ENCODE assay signal across 8 cellular contexts in genomic region chr1:244461254-244462071, GRCh38. TPM values are rescaled to one million over a fixed set of nuclear protein-coding genes. Genes with fewer than 3 reads are reported as not detected.
A peak's percentile ranks its signal among the peaks of the same experiment; 100 is the strongest.
DNase-seq lines count a peak whose midpoint lies in the region; ATAC-seq and TF ChIP-seq lines count a peak whose summit lies in the region.

Gene CATSPERE, plus strand, starts transcription at chr1:244461273. Its CDS starts 157 bp downstream, at chr1:244461430.

- peak within 1 kb of the TSS; percentile 94 for H3K27ac ChIP-seq in hepatocyte
- peak within 1 kb of the TSS; percentile 95 for H3K27ac ChIP-seq in urinary bladder (ENCODE audit: low read depth)

- H3K4me3 ChIP-seq in astrocyte of the cerebellum (ENCODE audit: low read depth, low read length) (peak within 1 kb of the TSS; percentile 50), hepatocyte (peak within 1 kb of the TSS; percentile 6), urinary bladder (ENCODE audit: low read depth, low read length) (peak within 1 kb of the TSS; percentile 59)

- H3K4me1 Mint-ChIP-seq in T-cell: peaks cover 13 to 18% (median 15%) of the 10 kb centered on the region in 3 donors

- H3K9me3 Mint-ChIP-seq in T-cell: no peaks in the 10 kb centered on the region

- H3K27ac Mint-ChIP-seq in T-cell: peak within 1 kb of the TSS; percentile 91 to 93

- H3K79me2 ChIP-seq in hepatocyte: no peaks in the 10 kb centered on the region

- peak within 1 kb of the TSS; percentile 78 to 88 (median 80) for H3K4me3 Mint-ChIP-seq in T-cell

- in situ Hi-C loops in astrocyte of the cerebellum (cut with HindIII; ENCODE audit: low sequenced_read_pairs): no loop called here

- ATAC-seq in GM21737 (IDR thresholded peaks at IDR 0.05; ENCODE audit: unreplicated experiment) (peak; percentile 97), T-cell (replicated peaks in 1 of 4) (peak; percentile 99)

- no peaks in the 10 kb centered on the region for H3K9me3 ChIP-seq in hepatocyte (ENCODE audit: low read depth)

- TF ChIP-seq CTCF in astrocyte of the cerebellum (IDR thresholded peaks at IDR 0.05; ENCODE audit: low read depth, low read length, missing control alignments) (no peak), hepatocyte (IDR thresholded peaks at IDR 0.05; ENCODE audit: poor library complexity) (no peak)

- H3K4me1 ChIP-seq in hepatocyte (ENCODE audit: insufficient read depth) (peaks cover 6% of the 10 kb centered on the region), urinary bladder (ENCODE audit: insufficient read depth) (no peaks in the 10 kb centered on the region)

- POLR2A ChIA-PET in T-cell (lab: Charles Lee): interaction anchor here in 1 of 2 donors (0.6 kb wide), 1 partner anchor 12 kb away, joined by 3 read pairs; no protein-coding TSS in a partner anchor

- CTCF ChIA-PET in T-cell (lab: Charles Lee): interaction anchor here in 1 of 2 donors (0.7 kb wide), 1 partner anchor 441 kb away, joined by 3 read pairs; no protein-coding TSS in a partner anchor

- DNase-seq in ELF-1 (ENCODE audit: low read depth, low spot score): peak; percentile 96
- DNase-seq in LoVo (ENCODE audit: low spot score): peak; percentile 86
- peak; percentile 46 to 78 (median 65) for DNase-seq in T-cell
- DNase-seq in astrocyte of the cerebellum (ENCODE audit: low read depth): peak; percentile 41
- DNase-seq in hepatocyte (ENCODE audit: low spot score): peak; percentile 94
- peak; percentile 62 for DNase-seq in pulmonary artery endothelial cell (ENCODE audit: low read depth, low spot score)

- no peaks in the 10 kb centered on the region for H3K27me3 Mint-ChIP-seq in T-cell

- 29% methylated on average over 59 of the region's 60 CpGs for WGBS in hepatocyte (ENCODE audit: low lambda C conversion rate, missing lambda C conversion rate)
- WGBS in urinary bladder: 15% methylated on average over 60 of the region's 60 CpGs

- no peaks in the 10 kb centered on the region for H3K27me3 ChIP-seq in hepatocyte

- peak within 1 kb of the TSS; percentile 71 for H3K4me2 ChIP-seq in hepatocyte

- H4K20me1 ChIP-seq in hepatocyte (ENCODE audit: insufficient read depth, poor library complexity, severe bottlenecking): no peaks in the 10 kb centered on the region

- H3K9me2 ChIP-seq in hepatocyte (replicated peaks; ENCODE audit: insufficient read depth): no peaks in the 10 kb centered on the region

- peak within 1 kb of the TSS; percentile 88 for H2AFZ ChIP-seq in hepatocyte

- H3K36me3 ChIP-seq in hepatocyte (replicated peaks; ENCODE audit: insufficient read depth, low read depth): no peaks in the 10 kb centered on the region
- no peaks in the 10 kb centered on the region for H3K36me3 ChIP-seq in urinary bladder (ENCODE audit: insufficient read depth)

- H3K36me3 Mint-ChIP-seq in T-cell: peaks cover 9% of the 10 kb centered on the region

RNA-seq across cellular contexts. Expression of gene CATSPERE, which starts in this region (rescaled TPM):
- 1 to 10 TPM in 4 of 5 donors, under 1 TPM in 1; 0.79 to 1.5 (median 1.3) TPM for total RNA-seq in T-cell
- 1.0 and 1.7 TPM in 2 replicates for total RNA-seq in hepatocyte
- 1.2 and 2.3 TPM in 2 replicates for polyA plus RNA-seq in hepatocyte
- total RNA-seq in pulmonary artery endothelial cell: 0.46 and 0.78 TPM in 2 replicates
- total RNA-seq in urinary bladder: 5.5 TPM
- 0.38 TPM for polyA plus RNA-seq in urinary bladder

Comparison
In these comparisons a context has a peak if more than half of its experiments do, and no peak if none do; other contexts are left out.
1. Peak in every context shown above with its lines: DNase-seq, ATAC-seq, H3K4me3 ChIP-seq and H3K27ac ChIP-seq.
2. Peak in DNase-seq in pulmonary artery endothelial cell; RNA of the gene not detected or under 1 TPM.
3. DNase-seq: peak in every context shown above with its lines; median percentile 96 in ELF-1; 94 in hepatocyte; 86 in LoVo; 65 in T-cell; 62 in pulmonary artery endothelial cell; 41 in astrocyte of the cerebellum.
4. H3K4me3 ChIP-seq: peak in every context shown above with its lines; median percentile 59 in urinary bladder; 50 in astrocyte of the cerebellum; 6 in hepatocyte.